In the genomic region with DNA sequence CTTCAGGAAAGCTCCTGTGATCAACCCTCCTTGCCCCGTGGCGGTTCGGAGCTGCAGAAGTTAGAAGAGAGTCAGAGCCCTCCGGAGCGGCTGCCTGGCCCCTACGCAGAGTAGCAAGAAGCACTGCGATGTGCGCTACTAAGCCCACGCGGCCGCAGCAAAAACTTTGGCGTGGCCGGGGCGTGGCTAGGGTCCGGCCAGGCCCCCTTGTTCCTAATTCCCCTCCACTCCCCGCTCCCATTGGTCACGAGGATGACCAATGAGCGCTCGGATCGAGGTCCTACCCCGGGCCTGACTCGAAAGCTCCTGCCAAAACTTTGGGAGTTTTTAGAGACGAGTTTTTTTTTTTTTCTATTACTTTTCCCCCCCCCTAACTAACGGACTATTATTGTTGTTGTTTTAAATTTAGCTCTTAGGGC, we compare ENCODE assay signal across 8 cellular contexts. TPM values are rescaled to one million over a fixed set of nuclear protein-coding genes. Genes with fewer than 3 reads are reported as not detected.
DNase-seq lines count a peak whose midpoint lies in the region; ATAC-seq and TF ChIP-seq lines count a peak whose summit lies in the region.

A gene with protein sequence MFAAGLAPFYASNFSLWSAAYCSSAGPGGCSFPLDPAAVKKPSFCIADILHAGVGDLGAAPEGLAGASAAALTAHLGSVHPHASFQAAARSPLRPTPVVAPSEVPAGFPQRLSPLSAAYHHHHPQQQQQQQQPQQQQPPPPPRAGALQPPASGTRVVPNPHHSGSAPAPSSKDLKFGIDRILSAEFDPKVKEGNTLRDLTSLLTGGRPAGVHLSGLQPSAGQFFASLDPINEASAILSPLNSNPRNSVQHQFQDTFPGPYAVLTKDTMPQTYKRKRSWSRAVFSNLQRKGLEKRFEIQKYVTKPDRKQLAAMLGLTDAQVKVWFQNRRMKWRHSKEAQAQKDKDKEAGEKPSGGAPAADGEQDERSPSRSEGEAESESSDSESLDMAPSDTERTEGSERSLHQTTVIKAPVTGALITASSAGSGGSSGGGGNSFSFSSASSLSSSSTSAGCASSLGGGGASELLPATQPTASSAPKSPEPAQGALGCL (plus strand): TSS at position 354 of the 419 bp plus-strand sequence. CDS start 415 bp downstream, outside the sequence.

- peak; percentile 99 for DNase-seq in AG08396 (ENCODE audit: low spot score)
- peak; percentile 94 to 95 for DNase-seq in NOMO-1 (lab: John Stamatoyannopoulos, UW; ENCODE audit: unreplicated experiment in 2 of 2)
- peak in 32 of 56 donors; percentile 15 to 72 (median 42) for DNase-seq in amygdala (lab: John Stamatoyannopoulos, UW)
- peak; percentile 90 to 95 for DNase-seq in heart right ventricle
- no peak for DNase-seq in osteocyte (ENCODE audit: extremely low spot score, unreplicated experiment)
- no peak for DNase-seq in activated effector memory CD4-positive, alpha-beta T cell treated with Interleukin-2 at 50 U/mL for 16 hours

- H3K4me3 Mint-ChIP-seq in osteocyte (ENCODE audit: unreplicated experiment): peak within 1 kb of the TSS; percentile 75

- H3K27me3 ChIP-seq in heart right ventricle: peaks cover 0 to 26% (median 0%) of the 10 kb centered on the region in 7 donors

- peaks cover 91% of the 10 kb centered on the region for H3K27me3 Mint-ChIP-seq in osteocyte (ENCODE audit: unreplicated experiment)

- ATAC-seq in GM18499 (IDR thresholded peaks at IDR 0.05; ENCODE audit: insufficient read depth, unreplicated experiment) (peak; percentile 47), HG02885 (IDR thresholded peaks at IDR 0.05; ENCODE audit: poor library complexity, unreplicated experiment) (peak; percentile 72), heart right ventricle (peak; percentile 87 to 95 (median 92))

- H3K4me1 Mint-ChIP-seq in osteocyte (ENCODE audit: unreplicated experiment): peaks cover 50% of the 10 kb centered on the region

- peaks cover 0 to 23% (median 13%) of the 10 kb centered on the region in 9 donors for H3K36me3 ChIP-seq in heart right ventricle

- no peaks in the 10 kb centered on the region for H3K9me3 Mint-ChIP-seq in osteocyte (ENCODE audit: unreplicated experiment)

- TF ChIP-seq CTCF in heart right ventricle (IDR thresholded peaks at IDR 0.05) (no peak), osteocyte (IDR thresholded peaks at IDR 0.05) (no peak)

- 0 to 1% methylated on average over 24 of the region's 24 CpGs for WGBS in heart right ventricle, 2 donors

- H3K36me3 Mint-ChIP-seq in osteocyte (ENCODE audit: unreplicated experiment): no peaks in the 10 kb centered on the region

- H3K4me3 ChIP-seq in heart right ventricle: peak within 1 kb of the TSS; percentile 70 to 98 (median 80)

- H3K9me3 ChIP-seq in heart right ventricle: no peaks in the 10 kb centered on the region

- peaks cover 0 to 70% (median 37%) of the 10 kb centered on the region in 9 donors for H3K4me1 ChIP-seq in heart right ventricle

- no peak within 1 kb of the TSS for H3K27ac Mint-ChIP-seq in osteocyte (ENCODE audit: unreplicated experiment)

- peak within 1 kb of the TSS; percentile 94 to 99 (median 97) for H3K27ac ChIP-seq in heart right ventricle

- intact Hi-C loops in heart right ventricle (cut with DNase I): loop anchor here in 6 of 10 donors (5.0 to 10.0 kb wide), 7 partner anchors 67 to 556 kb away; no protein-coding TSS in a partner anchor

RNA-seq across cellular contexts. Expression of the gene that starts here (rescaled TPM):
- total RNA-seq in heart right ventricle (10 to 100 TPM in 2 of 10 donors, 1 to 10 TPM in 8; 4.3 to 13.8 (median 6.7) TPM), osteocyte (0.54 and 1.5 TPM in 2 replicates)
- 10 to 100 TPM in 1 of 2 donors, 1 to 10 TPM in 1; 4.8 to 10.1 TPM for polyA plus RNA-seq in heart right ventricle

Comparison
In these comparisons a context has a peak if more than half of its experiments do, and no peak if none do; other contexts are left out.
1. DNase-seq: peak in AG08396 (single experiment), NOMO-1 (2 of 2), amygdala (32 of 56) and heart right ventricle (2 of 2); none in osteocyte (single experiment) and activated effector memory CD4-positive, alpha-beta T cell treated with Interleukin-2 at 50 U/mL for 16 hours (single experiment).
2. Peak in every context shown above with its lines, with median percentiles within 50 percentile points of each other: ATAC-seq.